ENCODE assay signal across 12 cellular contexts in genomic region chr20:1945134-1945618, GRCh38. TPM values are rescaled to one million over a fixed set of nuclear protein-coding genes. Genes with fewer than 3 reads are reported as not detected.
DNase-seq lines count a peak whose midpoint lies in the region; ATAC-seq and TF ChIP-seq lines count a peak whose summit lies in the region.
"Had no signal": no experiment of that assay in that cellular context is flagged by ENCODE, and none has a peak within 500 bp of the region (broad histone marks: within the 10 kb centered on the region; RNA-seq: fewer than 3 reads in every experiment).

No MANE protein-coding gene starts in this region.

- H3K79me2 ChIP-seq in smooth muscle cell (ENCODE audit: low read depth): no peaks in the 10 kb centered on the region

- H3K9me3 ChIP-seq in esophagus squamous epithelium (no peaks in the 10 kb centered on the region), upper lobe of right lung (no peaks in the 10 kb centered on the region), smooth muscle cell (replicated peaks; ENCODE audit: low read depth) (no peaks in the 10 kb centered on the region)
- H3K9me3 ChIP-seq: MG63 had no signal

- H4K20me1 ChIP-seq in smooth muscle cell (ENCODE audit: low read depth): no peaks in the 10 kb centered on the region

- H3K27ac ChIP-seq in esophagus squamous epithelium: peak overlapping the region in 3 of 4 donors; percentile 57 to 81 (median 69)
- peak overlapping the region; percentile 72 for H3K27ac ChIP-seq in upper lobe of right lung
- no peak overlapping the region for H3K27ac ChIP-seq in smooth muscle cell (ENCODE audit: low read depth)

- ATAC-seq in upper lobe of right lung: peak; percentile 68
- ATAC-seq in HG03196 (IDR thresholded peaks at IDR 0.05; ENCODE audit: unreplicated experiment): no peak
- no peak for ATAC-seq in GM18907 (IDR thresholded peaks at IDR 0.05; ENCODE audit: unreplicated experiment)
- ATAC-seq: Panc1 had no signal

- no peak overlapping the region for H3K4me2 ChIP-seq in smooth muscle cell

- no peak overlapping the region for H3K9ac ChIP-seq in smooth muscle cell (ENCODE audit: low read depth)

- H3F3A ChIP-seq in smooth muscle cell (ENCODE audit: low read depth): no peaks in the 10 kb centered on the region

- TF ChIP-seq CTCF in esophagus squamous epithelium (IDR thresholded peaks at IDR 0.05): no peak
- TF ChIP-seq CTCF in upper lobe of right lung (IDR thresholded peaks at IDR 0.05): no peak
- no peak for TF ChIP-seq CTCF in smooth muscle cell (IDR thresholded peaks at IDR 0.05; ENCODE audit: borderline replicate concordance, insufficient read depth, poor library complexity, severe bottlenecking)

- H2AFZ ChIP-seq in smooth muscle cell (ENCODE audit: low read depth): no peak overlapping the region

- WGBS in esophagus squamous epithelium, 2 donors: 55 to 66% methylated on average over 2 to 5 of the region's 9 CpGs
- 85% methylated on average over 9 of the region's 9 CpGs for WGBS in smooth muscle cell (ENCODE audit: low lambda C conversion rate)

- H3K4me1 ChIP-seq in esophagus squamous epithelium: peaks cover 15 to 68% (median 48%) of the 10 kb centered on the region in 3 donors
- H3K4me1 ChIP-seq in upper lobe of right lung: peaks cover 52% of the 10 kb centered on the region
- H3K4me1 ChIP-seq in smooth muscle cell (ENCODE audit: low read depth): peaks cover 19% of the 10 kb centered on the region

- H3K27me3 ChIP-seq in esophagus squamous epithelium (peaks cover 0 to 32% (median 0%) of the 10 kb centered on the region in 4 donors), upper lobe of right lung (peaks cover 12% of the 10 kb centered on the region), smooth muscle cell (ENCODE audit: low read depth) (peaks cover 51% of the 10 kb centered on the region)
- H3K27me3 ChIP-seq: MG63 had no signal

- peak in 1 of 4 donors; percentile 11 for TF ChIP-seq POLR2A in esophagus squamous epithelium (IDR thresholded peaks at IDR 0.05)

- intact Hi-C loops in esophagus squamous epithelium (cut with DNase I) (no loop called here), upper lobe of right lung (cut with DNase I) (no loop called here)

- H3K4me3 ChIP-seq in esophagus squamous epithelium (no peak overlapping the region), upper lobe of right lung (no peak overlapping the region), smooth muscle cell (no peak overlapping the region)
- H3K4me3 ChIP-seq: MG63 had no signal

- peak; percentile 90 for DNase-seq in OCI-M1 (lab: John Stamatoyannopoulos, UW)
- no peak for DNase-seq in esophagus squamous epithelium (lab: John Stamatoyannopoulos, UW)
- DNase-seq in medulla oblongata (ENCODE audit: extremely low spot score): peak; percentile 89
- peak; percentile 78 for DNase-seq in upper lobe of right lung
- DNase-seq in NCI-H526 treated with DMSO at 0.1 percent for 48 hours (lab: John Stamatoyannopoulos, UW): no peak
- no peak for DNase-seq in smooth muscle cell (lab: John Stamatoyannopoulos, UW; ENCODE audit: unreplicated experiment)
- DNase-seq: activated CD4-positive, alpha-beta memory T cell treated with anti-CD3 and anti-CD28 coated beads, Interleukin-2, amount 10 ng/mL, durations not matched to agents 7 days and 5 days; MG63 had no signal

- H3K36me3 ChIP-seq in esophagus squamous epithelium (no peaks in the 10 kb centered on the region), upper lobe of right lung (no peaks in the 10 kb centered on the region), smooth muscle cell (ENCODE audit: low read depth) (no peaks in the 10 kb centered on the region)
- H3K36me3 ChIP-seq: MG63 had no signal

RNA-seq across cellular contexts. Expression of gene PDYN, which starts 48.7 kb away (rescaled TPM):
- total RNA-seq in esophagus squamous epithelium (not detected), upper lobe of right lung (not detected), smooth muscle cell (not detected in 2 replicates)
- polyA plus RNA-seq in smooth muscle cell: not detected in 2 replicates
- total RNA-seq: activated CD4-positive, alpha-beta memory T cell treated with anti-CD3 and anti-CD28 coated beads, Interleukin-2, amount 10 ng/mL, durations not matched to agents 7 days and 5 days; subcutaneous adipose tissue had no signal

RNA-seq across cellular contexts. Expression of gene SIRPA, which starts 50.0 kb away (rescaled TPM):
- total RNA-seq in esophagus squamous epithelium: 10 to 100 TPM in 3 of 4 donors, 1 to 10 TPM in 1; 9.3 to 23.4 (median 20.1) TPM
- 93.8 TPM for total RNA-seq in upper lobe of right lung
- 6.8 and 8.3 TPM in 2 replicates for total RNA-seq in smooth muscle cell
- polyA plus RNA-seq in smooth muscle cell: 12.3 and 14.5 TPM in 2 replicates
- total RNA-seq: activated CD4-positive, alpha-beta memory T cell treated with anti-CD3 and anti-CD28 coated beads, Interleukin-2, amount 10 ng/mL, durations not matched to agents 7 days and 5 days had no signal

Comparison
In these comparisons a context has a peak if more than half of its experiments do, and no peak if none do; other contexts are left out.
1. DNase-seq: peak in OCI-M1 (single experiment), medulla oblongata (single experiment) and upper lobe of right lung (single experiment); none in esophagus squamous epithelium (single experiment), NCI-H526 treated with DMSO at 0.1 percent for 48 hours (single experiment) and smooth muscle cell (single experiment).